ENCODE assay signal across 9 cellular contexts in the genomic region with DNA sequence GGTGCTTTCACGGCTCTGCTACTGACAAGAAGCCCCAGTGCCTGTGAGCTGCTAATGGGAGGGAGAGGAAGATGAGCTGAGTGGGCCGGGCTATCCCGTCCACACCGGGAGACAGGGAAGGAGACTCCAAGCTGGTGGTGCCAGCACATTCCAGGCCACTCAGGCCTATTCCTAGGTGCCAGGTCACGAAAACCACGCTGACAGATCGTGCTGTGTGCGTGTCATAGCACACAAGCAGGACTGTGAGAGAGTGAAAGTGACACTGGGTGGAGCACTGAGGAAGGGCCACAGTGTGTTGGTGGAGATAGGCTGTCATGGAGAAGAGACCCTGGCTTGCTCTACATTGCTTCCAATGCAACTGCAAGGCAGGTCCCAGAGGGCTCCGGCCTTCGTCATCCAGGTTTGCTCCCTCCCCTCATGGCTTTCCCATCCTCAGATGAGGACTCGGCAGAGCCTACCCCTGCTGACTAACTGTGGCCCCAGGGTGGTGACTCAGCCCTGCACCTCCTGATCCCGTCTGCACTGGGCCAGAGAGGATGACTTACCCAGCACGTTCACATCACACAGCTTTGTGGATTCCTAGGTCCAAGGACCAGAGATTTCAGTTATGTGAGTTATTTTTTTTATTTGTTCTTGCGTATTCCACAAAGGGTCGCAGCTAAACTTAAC.
DNase-seq lines count a peak whose midpoint lies in the region; ATAC-seq and TF ChIP-seq lines count a peak whose summit lies in the region.
"Had no signal": no experiment of that assay in that cellular context is flagged by ENCODE, and none has a peak within 500 bp of the region (broad histone marks: within the 10 kb centered on the region; RNA-seq: fewer than 3 reads in every experiment).

No MANE protein-coding gene starts in this region.

- peaks cover 20% of the 10 kb centered on the region for H3K27me3 Mint-ChIP-seq in nephron (ENCODE audit: low read depth)

- no peaks in the 10 kb centered on the region for H3K9me3 Mint-ChIP-seq in nephron

- peaks cover 60% of the 10 kb centered on the region for H3K4me1 Mint-ChIP-seq in nephron

- H3K4me3 ChIP-seq in BE2C (ENCODE audit: low read depth, low read length) (no peak overlapping the region), choroid plexus epithelial cell (ENCODE audit: low read depth, low read length) (no peak overlapping the region)

- H3K4me3 Mint-ChIP-seq in nephron: no peak overlapping the region

- peaks cover 74% of the 10 kb centered on the region for H3K36me3 ChIP-seq in BE2C

- peaks cover 56% of the 10 kb centered on the region for H3K4me1 ChIP-seq in BE2C

- ATAC-seq in HG03354 (IDR thresholded peaks at IDR 0.05; ENCODE audit: poor library complexity, severe bottlenecking, unreplicated experiment): no peak

- no peaks in the 10 kb centered on the region for H3K27me3 ChIP-seq in BE2C

- peak; percentile 76 for DNase-seq in BE2C
- DNase-seq in HuH-7.5 (ENCODE audit: low spot score): peak; percentile 52
- peak; percentile 92 for DNase-seq in choroid plexus epithelial cell (ENCODE audit: low read depth)
- DNase-seq in MV-4-11 (lab: John Stamatoyannopoulos, UW): no peak
- DNase-seq in activated CD4-positive, alpha-beta T cell treated with anti-CD3 and anti-CD28 coated beads, Interleukin-2, amount 50 U/mL, for 4 hours: no peak
- DNase-seq in retina: no peak
- DNase-seq: midbrain had no signal

- H3K27ac Mint-ChIP-seq in nephron: peak overlapping the region; percentile 70 to 81 (median 74)

- no peaks in the 10 kb centered on the region for H3K9me3 ChIP-seq in BE2C

- TF ChIP-seq CTCF in BE2C (IDR thresholded peaks at IDR 0.05; ENCODE audit: low read depth, low read length) (no peak), choroid plexus epithelial cell (conservative IDR thresholded peaks at IDR 0.05; ENCODE audit: low read depth, low read length) (no peak), nephron (IDR thresholded peaks at IDR 0.05; ENCODE audit: unreplicated experiment in 3 of 3) (no peak)

- H3K36me3 Mint-ChIP-seq in nephron (ENCODE audit: low read depth): peaks cover 19% of the 10 kb centered on the region

Comparison
In these comparisons a context has a peak if more than half of its experiments do, and no peak if none do; other contexts are left out.
1. DNase-seq: peak in BE2C (single experiment), HuH-7.5 (single experiment) and choroid plexus epithelial cell (single experiment); none in MV-4-11 (single experiment), activated CD4-positive, alpha-beta T cell treated with anti-CD3 and anti-CD28 coated beads, Interleukin-2, amount 50 U/mL, for 4 hours (0 of 2) and retina (single experiment).